In the genomic region with DNA sequence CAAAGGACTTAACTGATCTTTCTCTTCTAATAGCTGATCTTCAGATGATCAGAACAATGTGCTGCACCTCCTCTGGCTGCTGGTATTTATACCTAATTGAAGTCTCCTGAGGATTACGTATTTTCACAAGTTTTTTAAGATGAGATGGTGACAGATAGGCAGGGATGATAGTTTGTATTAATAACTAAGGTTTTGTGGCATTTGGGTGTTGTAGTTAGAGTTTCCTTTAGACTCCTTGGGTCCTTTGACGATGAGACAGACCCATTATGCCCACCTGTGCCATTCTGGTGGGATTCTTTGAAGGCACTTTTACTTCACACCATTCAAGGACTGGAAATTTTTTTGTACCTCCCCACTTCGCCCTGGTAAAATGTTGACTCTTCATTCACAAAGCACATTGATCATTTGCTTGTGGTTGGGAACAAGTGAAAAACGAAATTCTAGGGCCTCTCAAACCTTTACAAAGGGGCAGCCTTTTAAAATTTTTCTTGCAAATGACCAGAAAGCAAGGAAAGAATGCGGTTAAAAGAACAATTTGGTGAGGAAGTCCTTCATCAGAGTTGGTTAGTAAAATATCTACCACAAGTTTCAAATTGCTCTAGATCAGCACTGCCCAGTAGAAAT, we compare ENCODE assay signal across 16 cellular contexts. TPM values are rescaled to one million over a fixed set of nuclear protein-coding genes. Genes with fewer than 3 reads are reported as not detected.
DNase-seq lines count a peak whose midpoint lies in the region; ATAC-seq and TF ChIP-seq lines count a peak whose summit lies in the region.
"Had no signal": no experiment of that assay in that cellular context is flagged by ENCODE, and none has a peak within 500 bp of the region (broad histone marks: within the 10 kb centered on the region; RNA-seq: fewer than 3 reads in every experiment).

Gene IFNG (minus strand): TSS at position 60 of the 624 bp plus-strand sequence. CDS start 125 bp downstream, outside the sequence.

- H3K27me3 ChIP-seq in A673 (replicated peaks; ENCODE audit: insufficient read depth, low read depth, low read length, poor library complexity) (peaks cover 8% of the 10 kb centered on the region), BE2C (0 out of 2 replicates have a peak, but pooled peaks cover 3% of the 10 kb centered on the region)
- H3K27me3 ChIP-seq: SJSA1 had no signal

- DNase-seq in central memory CD4-positive, alpha-beta T cell, result peak; percentile 56
- DNase-seq in NCI-H510A treated with DMSO at 0.1 percent for 48 hours (lab: John Stamatoyannopoulos, UW) (no peak), A673 (ENCODE audit: low spot score) (no peak), BE2C (no peak)
- no peak for DNase-seq in stimulated activated CD4-positive, alpha-beta T cell treated with anti-CD3 and anti-CD28 coated beads, Interleukin-1b, Interleukin-23, amount 100 ng/mL, for 48 hours
- DNase-seq: DMS153, esophagus squamous epithelium, NCI-H446, nephron progenitor cell had no signal

- H3K9me3 ChIP-seq in A673 (ENCODE audit: low read depth, low read length, poor library complexity, severe bottlenecking), result no peaks in the 10 kb centered on the region
- no peaks in the 10 kb centered on the region for H3K9me3 ChIP-seq in BE2C
- H3K9me3 ChIP-seq: esophagus squamous epithelium, SJSA1 had no signal

- H3K4me1 ChIP-seq in A673 (ENCODE audit: insufficient read depth, low read length, poor library complexity, severe bottlenecking), result no peaks in the 10 kb centered on the region
- H3K4me1 ChIP-seq in BE2C, result no peaks in the 10 kb centered on the region
- H3K4me1 ChIP-seq: SJSA1 had no signal

- H3K36me3 ChIP-seq in A673 (ENCODE audit: insufficient read depth, low read length, poor library complexity, severe bottlenecking) (no peaks in the 10 kb centered on the region), BE2C (no peaks in the 10 kb centered on the region)
- H3K36me3 ChIP-seq: esophagus squamous epithelium, SJSA1 had no signal

- no TSS peak for BruUV-seq in A673 (replicated peaks; lab: Mats Ljungman, UMichigan)

- intact Hi-C loops in A673 (cut with micrococcal nuclease; ENCODE audit: unreplicated experiment), result loop anchor here (5.0 kb wide), 1 partner anchor 122 kb away; no protein-coding TSS in a partner anchor

- TF ChIP-seq CTCF in A673 (conservative IDR thresholded peaks at IDR 0.05; ENCODE audit: low read depth, low read length), result no peak
- TF ChIP-seq CTCF in BE2C (IDR thresholded peaks at IDR 0.05; ENCODE audit: low read depth, low read length), result no peak

- no peak within 1 kb of the TSS for H3K27ac ChIP-seq in A673 (ENCODE audit: low read depth, low read length, poor library complexity, severe bottlenecking)
- H3K27ac ChIP-seq: SJSA1 had no signal

- ATAC-seq in GM18861 (IDR thresholded peaks at IDR 0.05; ENCODE audit: unreplicated experiment) (peak; percentile 47), GM21390 (IDR thresholded peaks at IDR 0.05; ENCODE audit: unreplicated experiment) (peak; percentile 53), HG03439 (IDR thresholded peaks at IDR 0.05; ENCODE audit: unreplicated experiment) (peak; percentile 58)
- ATAC-seq: stimulated activated memory B cell treated with anti-CD40 and anti-IgM and Interleukin-4, amounts not matched to agents 10 μg/mL and 1 μg/mL and 100 μg/mL, for 72 hours had no signal

- CTCF ChIA-PET in A673 (lab: Charles Lee), result no interaction called here

- H3K4me3 ChIP-seq in A673 (ENCODE audit: low read depth, low read length, poor library complexity, severe bottlenecking) (no peak within 1 kb of the TSS), BE2C (ENCODE audit: low read depth, low read length) (no peak within 1 kb of the TSS)
- H3K4me3 ChIP-seq: esophagus squamous epithelium, SJSA1, smooth muscle cell had no signal

- POLR2A ChIA-PET in A673 (lab: Charles Lee; ENCODE audit: low non-redundant PET), result no interaction called here

RNA-seq across cellular contexts. Expression of gene IFNG, which starts in this region (rescaled TPM):
- not detected in 2 replicates for total RNA-seq in A673 (2021)
- polyA plus RNA-seq in BE2C (2012; ENCODE audit: insufficient read depth, insufficient read length, low read depth), result not detected
- total RNA-seq: cardiac septum, esophagus squamous epithelium, SJSA1, smooth muscle cell had no signal
- polyA plus RNA-seq: smooth muscle cell had no signal
